Comparison of ENCODE assay signal across 1 cellular context in the genomic region with DNA sequence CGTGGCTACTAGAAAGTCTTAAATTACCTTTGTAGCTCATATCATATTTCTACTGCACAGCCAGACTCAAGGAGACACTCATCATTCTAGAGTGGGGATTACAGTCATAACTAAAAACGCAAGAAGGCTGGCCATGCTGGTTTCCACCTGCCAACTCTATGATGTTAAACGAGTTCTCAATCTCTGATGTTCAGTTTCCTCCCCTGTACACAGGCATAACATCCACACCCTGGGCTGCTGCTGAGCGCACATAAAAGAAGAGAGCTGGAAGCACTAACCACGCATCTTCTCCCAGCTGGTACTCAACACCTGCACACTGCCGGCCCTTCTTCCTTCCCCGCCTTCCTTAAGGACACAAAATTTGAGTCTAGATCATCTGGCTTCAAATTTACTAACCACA.
TF ChIP-seq lines count a peak whose summit lies in the region.

No MANE protein-coding gene starts in this region.

TF ChIP-seq in WTC11, 78 proteins besides CTCF, POLR2A, EP300 and RAD21 (continued from another document):
- TF ChIP-seq PRDM15 (CRISPR knock-in tag; IDR thresholded peaks at IDR 0.05) = no peak
- TF ChIP-seq NFE2L1 (CRISPR knock-in tag; IDR thresholded peaks at IDR 0.05) = no peak
- TF ChIP-seq, protein P1, sequence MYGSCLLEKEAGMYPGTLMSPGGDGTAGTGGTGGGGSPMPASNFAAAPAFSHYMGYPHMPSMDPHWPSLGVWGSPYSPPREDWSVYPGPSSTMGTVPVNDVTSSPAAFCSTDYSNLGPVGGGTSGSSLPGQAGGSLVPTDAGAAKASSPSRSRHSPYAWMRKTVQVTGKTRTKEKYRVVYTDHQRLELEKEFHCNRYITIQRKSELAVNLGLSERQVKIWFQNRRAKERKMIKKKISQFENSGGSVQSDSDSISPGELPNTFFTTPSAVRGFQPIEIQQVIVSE (CRISPR knock-in tag; IDR thresholded peaks at IDR 0.05; ENCODE audit: borderline replicate concordance) = no peak
- TF ChIP-seq TCF7 (CRISPR knock-in tag; IDR thresholded peaks at IDR 0.05; ENCODE audit: low read depth) = no peak
- no peak for TF ChIP-seq FOXK1 (CRISPR knock-in tag; IDR thresholded peaks at IDR 0.05)
- no peak for TF ChIP-seq KAT7 (CRISPR knock-in tag; IDR thresholded peaks at IDR 0.05; ENCODE audit: borderline replicate concordance)
